ENCODE assay signal across 27 cellular contexts in the genomic region with DNA sequence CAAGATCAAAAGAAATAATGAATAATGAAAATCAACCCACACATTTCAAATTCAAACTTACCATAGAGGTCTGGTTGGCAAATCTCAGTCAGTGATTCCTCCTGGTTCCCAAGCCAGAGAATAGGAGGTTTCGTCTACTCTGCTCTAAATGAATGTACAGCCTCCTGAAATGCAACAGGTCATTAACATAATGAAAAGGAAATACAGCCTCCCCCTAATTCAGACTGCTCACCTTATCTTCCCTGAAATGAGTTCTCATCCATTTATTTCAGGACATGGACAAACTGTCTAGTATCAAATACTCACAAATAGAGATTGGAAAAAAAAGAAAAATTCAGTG. TPM values are rescaled to one million over a fixed set of nuclear protein-coding genes. Genes with fewer than 3 reads are reported as not detected.
DNase-seq lines count a peak whose midpoint lies in the region; ATAC-seq and TF ChIP-seq lines count a peak whose summit lies in the region.
"Had no signal": no experiment of that assay in that cellular context is flagged by ENCODE, and none has a peak within 500 bp of the region (broad histone marks: within the 10 kb centered on the region; RNA-seq: fewer than 3 reads in every experiment).

No MANE protein-coding gene starts in this region.

- peak overlapping the region; percentile 38 for H3K4me3 Mint-ChIP-seq in T-helper 2 cell treated with Interferon-gamma antibody and Interleukin-4, amounts not matched to agents 5 μg/mL and 100 μg/mL, for 36 hours
- peak overlapping the region; percentile 11 for H3K4me3 Mint-ChIP-seq in natural killer cell treated with Interleukin-12 subunit alpha and Interleukin-12 subunit beta and Interleukin-15 and Interleukin-18, amount 100 ng/mL, for 72 hours
- no peak overlapping the region for H3K4me3 Mint-ChIP-seq in natural killer cell
- H3K4me3 Mint-ChIP-seq: CD8-positive, alpha-beta T cell; GM23338; HFFc6; memory B cell had no signal

- H3K27me3 ChIP-seq in duodenal mucosa (ENCODE audit: control insufficient read depth in 1 of 2, insufficient read depth in 2 of 2, low read length in 2 of 2), result no peaks in the 10 kb centered on the region
- H3K27me3 ChIP-seq: neutrophil, SJSA1, tibial artery had no signal

- peaks cover 2% of the 10 kb centered on the region for H3K36me3 Mint-ChIP-seq in T-helper 2 cell treated with Interferon-gamma antibody and Interleukin-4, amounts not matched to agents 5 μg/mL and 100 μg/mL, for 36 hours (ENCODE audit: low read depth)
- H3K36me3 Mint-ChIP-seq in natural killer cell treated with Interleukin-12 subunit alpha and Interleukin-12 subunit beta and Interleukin-15 and Interleukin-18, amount 100 ng/mL, for 72 hours, result peaks cover 7% of the 10 kb centered on the region
- no peaks in the 10 kb centered on the region for H3K36me3 Mint-ChIP-seq in natural killer cell
- H3K36me3 Mint-ChIP-seq: CD8-positive, alpha-beta T cell; memory B cell had no signal

- H3K9me3 ChIP-seq in duodenal mucosa (ENCODE audit: control insufficient read depth in 1 of 2, low read length in 2 of 2), result no peaks in the 10 kb centered on the region
- H3K9me3 ChIP-seq: neutrophil, SJSA1, tibial artery had no signal

- no peaks in the 10 kb centered on the region for H3K9me3 Mint-ChIP-seq in T-helper 2 cell treated with Interferon-gamma antibody and Interleukin-4, amounts not matched to agents 5 μg/mL and 100 μg/mL, for 36 hours
- peaks cover 4% of the 10 kb centered on the region for H3K9me3 Mint-ChIP-seq in natural killer cell treated with Interleukin-12 subunit alpha and Interleukin-12 subunit beta and Interleukin-15 and Interleukin-18, amount 100 ng/mL, for 72 hours
- H3K9me3 Mint-ChIP-seq in natural killer cell, result no peaks in the 10 kb centered on the region
- H3K9me3 Mint-ChIP-seq: CD8-positive, alpha-beta T cell; GM23338; HFFc6; memory B cell had no signal

- no peak for DNase-seq in T-helper 2 cell treated with Interferon-gamma antibody and Interleukin-4, amounts not matched to agents 5 μg/mL and 100 μg/mL, for 36 hours (ENCODE audit: low spot score)
- DNase-seq in T-helper 2 cell (no peak), natural killer cell (no peak), anterior cingulate cortex (lab: John Stamatoyannopoulos, UW) (no peak), posterior cingulate gyrus (no peak), RKO (ENCODE audit: low spot score) (no peak)
- DNase-seq in natural killer cell treated with Interleukin-12 subunit alpha and Interleukin-12 subunit beta and Interleukin-15 and Interleukin-18, amount 100 ng/mL, for 72 hours (ENCODE audit: low spot score), result no peak
- DNase-seq: 8988T; activated CD4-positive, alpha-beta T cell treated with anti-CD3 and anti-CD28 coated beads, Interleukin-2, amount 50 U/mL, for 1 hour; CD8-positive, alpha-beta T cell; DMS 273 treated with DMSO at 0.1 percent for 48 hours; HFFc6; Karpas-422; NCI-H1436 treated with DMSO at 0.1 percent for 48 hours; NCI-H345; NCI-H748 treated with DMSO at 0.1 percent for 48 hours; RPMI8226; stimulated activated CD4-positive, alpha-beta T cell treated with anti-CD3 and anti-CD28 coated beads, Interleukin-15, amount 100 ng/mL, for 24 hours; stimulated activated naive CD4-positive, alpha-beta T cell treated with Interleukin-2 at 50 U/mL for 16 hours; tibial artery had no signal

- peak overlapping the region in 1 of 2 donors; percentile 35 for H3K9ac ChIP-seq in duodenal mucosa (ENCODE audit: low read depth in 1 of 2, low read length in 2 of 2)

- intact Hi-C loops in natural killer cell (cut with micrococcal nuclease), result no loop called here
- intact Hi-C loops in posterior cingulate gyrus (cut with DNase I), result no loop called here

- no peaks in the 10 kb centered on the region for H3K27me3 Mint-ChIP-seq in T-helper 2 cell treated with Interferon-gamma antibody and Interleukin-4, amounts not matched to agents 5 μg/mL and 100 μg/mL, for 36 hours (ENCODE audit: low read depth)
- no peaks in the 10 kb centered on the region for H3K27me3 Mint-ChIP-seq in natural killer cell treated with Interleukin-12 subunit alpha and Interleukin-12 subunit beta and Interleukin-15 and Interleukin-18, amount 100 ng/mL, for 72 hours
- peaks cover 0 to 5% of the 10 kb centered on the region in 2 donors for H3K27me3 Mint-ChIP-seq in natural killer cell (ENCODE audit: low read depth in 2 of 2)
- H3K27me3 Mint-ChIP-seq: memory B cell had no signal

- H3K4me3 ChIP-seq in duodenal mucosa (ENCODE audit: low read depth in 1 of 2, low read length in 2 of 2), result peak overlapping the region; percentile 52 to 64
- H3K4me3 ChIP-seq: GM23338, SJSA1, tibial artery had no signal

- TF ChIP-seq CTCF in natural killer cell (IDR thresholded peaks at IDR 0.05), result no peak

- ATAC-seq in natural killer cell treated with Interleukin-12 subunit alpha and Interleukin-12 subunit beta and Interleukin-15 and Interleukin-18, amount 100 ng/mL, for 72 hours, result no peak
- ATAC-seq in natural killer cell, result no peak
- ATAC-seq: CD8-positive, alpha-beta T cell; GM23338; HepG2; left lobe of liver had no signal

- peak overlapping the region; percentile 38 for H3K27ac Mint-ChIP-seq in T-helper 2 cell treated with Interferon-gamma antibody and Interleukin-4, amounts not matched to agents 5 μg/mL and 100 μg/mL, for 36 hours
- peak overlapping the region; percentile 1 to 79 for H3K27ac Mint-ChIP-seq in natural killer cell treated with Interleukin-12 subunit alpha and Interleukin-12 subunit beta and Interleukin-15 and Interleukin-18, amount 100 ng/mL, for 72 hours
- H3K27ac Mint-ChIP-seq in natural killer cell, result no peak overlapping the region
- H3K27ac Mint-ChIP-seq: CD8-positive, alpha-beta T cell; GM23338; HFFc6; memory B cell had no signal

- H3K27ac ChIP-seq in duodenal mucosa (ENCODE audit: low read depth, low read length), result no peak overlapping the region
- H3K27ac ChIP-seq: neutrophil, SJSA1, tibial artery had no signal

- H3K4me1 Mint-ChIP-seq in T-helper 2 cell treated with Interferon-gamma antibody and Interleukin-4, amounts not matched to agents 5 μg/mL and 100 μg/mL, for 36 hours (ENCODE audit: low read depth), result peaks cover 59% of the 10 kb centered on the region
- H3K4me1 Mint-ChIP-seq in natural killer cell treated with Interleukin-12 subunit alpha and Interleukin-12 subunit beta and Interleukin-15 and Interleukin-18, amount 100 ng/mL, for 72 hours (ENCODE audit: low read depth in 2 of 2), result peaks cover 58 to 63% of the 10 kb centered on the region in 2 donors
- peaks cover 0 to 2% of the 10 kb centered on the region in 2 donors for H3K4me1 Mint-ChIP-seq in natural killer cell

- no peaks in the 10 kb centered on the region for H3K36me3 ChIP-seq in duodenal mucosa (ENCODE audit: control insufficient read depth in 1 of 2, insufficient read depth in 2 of 2, low read length in 2 of 2)
- H3K36me3 ChIP-seq: neutrophil, SJSA1, tibial artery had no signal

- H3K4me1 ChIP-seq in duodenal mucosa (ENCODE audit: control insufficient read depth in 1 of 2, insufficient read depth in 2 of 2, low read length in 2 of 2), result peaks cover 5 to 21% of the 10 kb centered on the region in 2 donors
- H3K4me1 ChIP-seq: SJSA1 had no signal

RNA-seq across cellular contexts. Expression of a gene that starts 43.4 kb away (rescaled TPM):
- total RNA-seq in natural killer cell treated with Interleukin-12 subunit alpha and Interleukin-12 subunit beta and Interleukin-15 and Interleukin-18, amount 100 ng/mL, for 72 hours, result 1,000 to 10,000 TPM in 1 of 2 donors, 100 to 1,000 TPM in 1; 755 to 1,319 TPM
- total RNA-seq in natural killer cell, result 100 to 1,000 TPM; 276 to 363 (median 357) TPM
- total RNA-seq: GM23338, HepG2, HFFc6, SJSA1 had no signal

Comparison
In these comparisons a context has a peak if more than half of its experiments do, and no peak if none do; other contexts are left out.
1. H3K27ac Mint-ChIP-seq: peak in T-helper 2 cell treated with Interferon-gamma antibody and Interleukin-4, amounts not matched to agents 5 μg/mL and 100 μg/mL, for 36 hours (single experiment) and natural killer cell treated with Interleukin-12 subunit alpha and Interleukin-12 subunit beta and Interleukin-15 and Interleukin-18, amount 100 ng/mL, for 72 hours (2 of 2); none in natural killer cell (0 of 2).